Comparison of ENCODE assay signal across 9 cellular contexts in genomic region chr2:207156451-207157161, GRCh38. TPM values are rescaled to one million over a fixed set of nuclear protein-coding genes. Genes with fewer than 3 reads are reported as not detected.
DNase-seq lines count a peak whose midpoint lies in the region; ATAC-seq, FAIRE-seq and TF ChIP-seq lines count a peak whose summit lies in the region.
"Had no signal": no experiment of that assay in that cellular context is flagged by ENCODE, and none has a peak within 500 bp of the region (broad histone marks: within the 10 kb centered on the region; RNA-seq: fewer than 3 reads in every experiment).

No MANE protein-coding gene starts in this region.

- no peaks in the 10 kb centered on the region for H3K36me3 ChIP-seq in liver (ENCODE audit: control insufficient read depth in 4 of 4, insufficient read depth in 3 of 4, low read depth in 1 of 4, low read length in 3 of 4)
- H3K36me3 ChIP-seq in MM.1S (replicated peaks; ENCODE audit: insufficient read depth, low read length), result no peaks in the 10 kb centered on the region

- 56% methylated on average over 5 of the region's 5 CpGs for WGBS in liver

- H3K4me1 ChIP-seq in liver (ENCODE audit: control insufficient read depth in 4 of 4, insufficient read depth in 4 of 4, low read length in 3 of 4) (peaks cover 11 to 26% (median 21%) of the 10 kb centered on the region in 4 donors), MM.1S (ENCODE audit: low read length) (no peaks in the 10 kb centered on the region)

- H3K27me3 ChIP-seq in liver (ENCODE audit: control insufficient read depth in 4 of 4, insufficient read depth in 4 of 4, low read length in 3 of 4), result no peaks in the 10 kb centered on the region
- no peaks in the 10 kb centered on the region for H3K27me3 ChIP-seq in MM.1S (replicated peaks; ENCODE audit: insufficient read depth, low read length)
- H3K27me3 ChIP-seq: foreskin keratinocyte had no signal

- H3K9me3 ChIP-seq in liver (ENCODE audit: control insufficient read depth in 4 of 4, low read length in 3 of 4) (no peaks in the 10 kb centered on the region), MM.1S (replicated peaks; ENCODE audit: insufficient read depth, low read length) (no peaks in the 10 kb centered on the region)

- H3F3A ChIP-seq in MM.1S (ENCODE audit: insufficient read depth, low read length), result no peaks in the 10 kb centered on the region

- DNase-seq in amygdala (lab: John Stamatoyannopoulos, UW), result no peak
- no peak for DNase-seq in HTR-8/SVneo (ENCODE audit: insufficient read length, low spot score)
- DNase-seq in HuH-7.5 (ENCODE audit: low spot score), result no peak
- no peak for DNase-seq in MM.1S

- peak; percentile 54 for ATAC-seq in GM18498 (IDR thresholded peaks at IDR 0.05; ENCODE audit: unreplicated experiment)
- ATAC-seq in GM21526 (IDR thresholded peaks at IDR 0.05; ENCODE audit: low FRiP score, unreplicated experiment), result peak; percentile 57
- ATAC-seq in HG03571 (IDR thresholded peaks at IDR 0.05; ENCODE audit: unreplicated experiment), result peak; percentile 60
- ATAC-seq: foreskin keratinocyte had no signal

- no peaks in the 10 kb centered on the region for H3K9me2 ChIP-seq in MM.1S (replicated peaks; ENCODE audit: insufficient read depth, low read length)

- H3K4me2 ChIP-seq in MM.1S (ENCODE audit: low read depth, low read length), result no peak overlapping the region

- H3K79me2 ChIP-seq in MM.1S (ENCODE audit: low read length), result peaks cover 69% of the 10 kb centered on the region

- TF ChIP-seq CTCF in liver (IDR thresholded peaks at IDR 0.05; ENCODE audit: low read depth, low read length, missing input control) (no peak), MM.1S (IDR thresholded peaks at IDR 0.05; ENCODE audit: low read length) (no peak)

- H3K27ac ChIP-seq in liver (ENCODE audit: low read depth in 1 of 2, low read length in 2 of 2), result peak overlapping the region; percentile 4 to 32
- H3K27ac ChIP-seq in MM.1S (ENCODE audit: low read length), result no peak overlapping the region
- H3K27ac ChIP-seq: foreskin keratinocyte had no signal

- FAIRE-seq in HTR-8/SVneo (lab: Jason Lieb, UNC), result no peak

- H4K20me1 ChIP-seq in MM.1S (ENCODE audit: insufficient read depth, low read length), result 0 out of 2 replicates have a peak, but pooled peaks cover 3% of the 10 kb centered on the region

- H2AFZ ChIP-seq in MM.1S (ENCODE audit: low read length), result no peak overlapping the region

- peak; percentile 53 to 63 for TF ChIP-seq RAD21 in liver (IDR thresholded peaks at IDR 0.05)

- H3K4me3 ChIP-seq in liver (ENCODE audit: low read depth in 1 of 3, low read length in 3 of 3) (no peak overlapping the region), MM.1S (ENCODE audit: low read length) (no peak overlapping the region)

- H3K9ac ChIP-seq in liver (ENCODE audit: low read depth in 1 of 2, low read length in 2 of 2) (no peak overlapping the region), MM.1S (ENCODE audit: low read length) (no peak overlapping the region)

TF ChIP-seq in liver, 16 proteins besides CTCF, POLR2A, EP300 and RAD21:
- TF ChIP-seq TAF1 (conservative IDR thresholded peaks at IDR 0.05) (no peak), HNF4A (conservative IDR thresholded peaks at IDR 0.05) (peak; percentile 95), NR2F2 (IDR thresholded peaks at IDR 0.05) (peak; percentile 57), HNF4G (IDR thresholded peaks at IDR 0.05) (peak; percentile 76), ATF3 (IDR thresholded peaks at IDR 0.05) (no peak), YY1 (IDR thresholded peaks at IDR 0.05) (peak; percentile 64), REST (IDR thresholded peaks at IDR 0.05) (peak; percentile 52), MAX (IDR thresholded peaks at IDR 0.05) (peak; percentile 53), RXRA (IDR thresholded peaks at IDR 0.05) (peak; percentile 80 to 85), JUND (IDR thresholded peaks at IDR 0.05) (peak in 1 of 2 donors; percentile 55), ZBTB33 (IDR thresholded peaks at IDR 0.05) (peak; percentile 60), SP1 (IDR thresholded peaks at IDR 0.05) (peak; percentile 84), FOXA2 (IDR thresholded peaks at IDR 0.05) (no peak), EGR1 (IDR thresholded peaks at IDR 0.05; ENCODE audit: low read depth in 2 of 2) (peak in 1 of 2 donors; percentile 27), FOXA1 (IDR thresholded peaks at IDR 0.05) (no peak), GABPA (IDR thresholded peaks at IDR 0.05 in 1 of 2, conservative IDR thresholded peaks at IDR 0.05 in 1 of 2) (peak in 1 of 2 donors; percentile 23)

RNA-seq across cellular contexts. Expression of gene KLF7, which starts 9.1 kb away (rescaled TPM):
- 10 to 100 TPM in 1 of 2 donors, 1 to 10 TPM in 1; 5.1 to 11.5 TPM for total RNA-seq in liver
- polyA plus RNA-seq in liver, result 1 to 10 TPM; 1.9 to 3.8 TPM
